In the genomic region with DNA sequence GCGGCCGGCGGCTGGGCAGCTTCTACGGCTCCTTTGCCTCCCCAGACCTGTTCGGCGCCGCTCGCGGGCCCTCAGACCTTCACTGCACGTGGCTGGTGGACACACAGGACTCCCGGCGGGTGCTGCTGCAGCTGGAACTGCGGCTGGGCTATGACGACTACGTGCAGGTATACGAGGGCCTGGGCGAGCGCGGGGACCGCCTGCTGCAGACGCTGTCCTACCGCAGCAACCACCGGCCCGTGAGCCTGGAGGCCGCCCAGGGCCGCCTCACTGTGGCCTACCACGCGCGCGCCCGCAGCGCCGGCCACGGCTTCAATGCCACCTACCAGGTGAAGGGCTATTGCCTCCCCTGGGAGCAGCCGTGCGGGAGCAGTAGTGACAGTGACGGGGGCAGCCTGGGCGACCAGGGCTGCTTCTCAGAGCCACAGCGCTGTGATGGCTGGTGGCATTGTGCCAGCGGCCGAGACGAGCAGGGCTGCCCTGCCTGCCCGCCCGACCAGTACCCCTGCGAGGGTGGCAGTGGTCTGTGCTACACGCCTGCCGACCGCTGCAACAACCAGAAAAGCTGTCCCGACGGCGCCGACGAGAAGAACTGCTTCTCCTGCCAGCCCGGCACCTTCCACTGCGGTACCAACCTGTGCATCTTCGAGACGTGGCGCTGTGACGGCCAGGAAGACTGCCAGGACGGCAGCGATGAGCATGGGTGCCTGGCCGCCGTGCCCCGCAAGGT, we compare ENCODE assay signal across 20 cellular contexts. TPM values are rescaled to one million over a fixed set of nuclear protein-coding genes. Genes with fewer than 3 reads are reported as not detected.
DNase-seq lines count a peak whose midpoint lies in the region; ATAC-seq and TF ChIP-seq lines count a peak whose summit lies in the region.
"Had no signal": no experiment of that assay in that cellular context is flagged by ENCODE, and none has a peak within 500 bp of the region (broad histone marks: within the 10 kb centered on the region; RNA-seq: fewer than 3 reads in every experiment).

No MANE protein-coding gene starts in this region.

- peak overlapping the region; percentile 56 for H3K14ac ChIP-seq in neuronal stem cell (ENCODE audit: low read length)

- H3K9me3 ChIP-seq in SK-N-SH (no peaks in the 10 kb centered on the region), neuronal stem cell (replicated peaks in 1 of 2; ENCODE audit: control insufficient read depth in 2 of 2, insufficient read depth in 1 of 2, low read depth in 1 of 2, low read length in 2 of 2) (peaks cover 0 to 4% of the 10 kb centered on the region in 2 donors)
- H3K9me3 ChIP-seq: A549, HAP-1 had no signal

- H3K9me2 ChIP-seq in SK-N-SH = no peaks in the 10 kb centered on the region

- no peaks in the 10 kb centered on the region for H4K20me1 ChIP-seq in SK-N-SH (ENCODE audit: insufficient read depth)

- no peak overlapping the region for H2AK5ac ChIP-seq in neuronal stem cell (ENCODE audit: low read depth, low read length)

- H2AFZ ChIP-seq in SK-N-SH (ENCODE audit: low read depth) (no peak overlapping the region), neuronal stem cell (ENCODE audit: low read length) (no peak overlapping the region)

- H2BK15ac ChIP-seq in neuronal stem cell (ENCODE audit: low read length) = no peak overlapping the region

- H3K79me1 ChIP-seq in neuronal stem cell (ENCODE audit: low read depth, low read length) = peaks cover 14% of the 10 kb centered on the region

- H3K23ac ChIP-seq in neuronal stem cell (ENCODE audit: low read depth, low read length, poor library complexity) = peak overlapping the region; percentile 73

- TF ChIP-seq EP300 in SK-N-SH (IDR thresholded peaks at IDR 0.05; ENCODE audit: borderline replicate concordance in 1 of 2, low read depth in 1 of 2, low read length in 1 of 2) = no peak

- TF ChIP-seq CTCF in SK-N-SH (IDR thresholded peaks at IDR 0.05) (no peak), chondrocyte (IDR thresholded peaks at IDR 0.05) (no peak)

- WGBS in SK-N-SH (ENCODE audit: low lambda C conversion rate) = 95% methylated on average over 20 of the region's 64 CpGs
- no CpG with 5 or more reads among the region's 64 CpGs for WGBS in neuronal stem cell (ENCODE audit: extremely low coverage in 2 of 2, insufficient read length in 2 of 2, insufficient replicate concordance in 1 of 2), 2 donors

- no peak overlapping the region for H3K27ac ChIP-seq in SK-N-SH (ENCODE audit: low read depth in 2 of 2, low read length in 1 of 2)
- H3K27ac ChIP-seq in neuronal stem cell (replicated peaks; ENCODE audit: low read length) = no peak overlapping the region
- H3K27ac ChIP-seq: 22Rv1, A549, C4-2B, HL-60 had no signal

- H3K4me2 ChIP-seq in SK-N-SH (no peak overlapping the region), neuronal stem cell (ENCODE audit: insufficient read depth, low read length, poor library complexity, severe bottlenecking) (no peak overlapping the region)
- H3K4me2 ChIP-seq: A549 had no signal

- H3K4me3 Mint-ChIP-seq in chondrocyte (ENCODE audit: unreplicated experiment) = no peak overlapping the region
- H3K4me3 Mint-ChIP-seq: CD4-positive, alpha-beta memory T cell; IgD-negative memory B cell had no signal

- no peak for TF ChIP-seq RAD21 in SK-N-SH (IDR thresholded peaks at IDR 0.05; ENCODE audit: low read length)

- H3K36me3 ChIP-seq in SK-N-SH (replicated peaks in 1 of 2; ENCODE audit: control insufficient read depth in 1 of 2, insufficient read depth in 2 of 2, low read length in 1 of 2) (peaks cover 0 to 3% of the 10 kb centered on the region in 2 experiments), H7 (replicated peaks; ENCODE audit: control insufficient read depth, insufficient read depth, low read length) (peaks cover 4% of the 10 kb centered on the region), neuronal stem cell (replicated peaks in 1 of 2; ENCODE audit: control insufficient read depth in 2 of 2, insufficient read depth in 2 of 2, low read length in 2 of 2) (peaks cover 31 to 69% of the 10 kb centered on the region in 2 donors)

- H3K36me3 Mint-ChIP-seq in chondrocyte (ENCODE audit: low read depth) = peaks cover 7% of the 10 kb centered on the region
- H3K36me3 Mint-ChIP-seq: CD4-positive, alpha-beta memory T cell; IgD-negative memory B cell had no signal

- no peak overlapping the region for H3K4ac ChIP-seq in neuronal stem cell (ENCODE audit: low read length)

- no peaks in the 10 kb centered on the region for H3K27me3 Mint-ChIP-seq in chondrocyte (ENCODE audit: low read depth)
- H3K27me3 Mint-ChIP-seq: CD4-positive, alpha-beta memory T cell; IgD-negative memory B cell had no signal

- no peak overlapping the region for H3K27ac Mint-ChIP-seq in chondrocyte (ENCODE audit: unreplicated experiment)
- H3K27ac Mint-ChIP-seq: CD4-positive, alpha-beta memory T cell; IgD-negative memory B cell had no signal

- POLR2A ChIA-PET in SK-N-SH (lab: Yijun Ruan, JAX) = no interaction called here

- H4K91ac ChIP-seq in neuronal stem cell (ENCODE audit: low read depth, low read length, poor library complexity) = no peak overlapping the region

- DNase-seq in SK-N-SH (peak; percentile 37), H7 (peak; percentile 54), chondrocyte (ENCODE audit: low spot score) (peak; percentile 94), neuronal stem cell (ENCODE audit: low spot score) (no peak), DMS 273 (lab: John Stamatoyannopoulos, UW; ENCODE audit: unreplicated experiment) (no peak), NCI-H146 (lab: John Stamatoyannopoulos, UW) (no peak)
- DNase-seq: AML-193; CD4-positive, alpha-beta memory T cell; DMS79 treated with DMSO at 0.1 percent for 48 hours; GF-D8; GOT3 had no signal

- H2BK120ac ChIP-seq in neuronal stem cell (ENCODE audit: low read depth, low read length) = no peak overlapping the region

- H4K8ac ChIP-seq in neuronal stem cell (ENCODE audit: low read depth, low read length) = no peak overlapping the region

- H2BK5ac ChIP-seq in neuronal stem cell (ENCODE audit: low read length) = no peak overlapping the region

- CTCF ChIA-PET in SK-N-SH (lab: Yijun Ruan, JAX) = interaction anchor here (0.9 kb wide), 1 partner anchor 13 kb away, joined by 3 read pairs; no protein-coding TSS in a partner anchor

- H3K9ac ChIP-seq in SK-N-SH (no peak overlapping the region), neuronal stem cell (ENCODE audit: low read depth, low read length, poor library complexity) (no peak overlapping the region)

- H3K27me3 ChIP-seq in SK-N-SH (ENCODE audit: insufficient read depth) = no peaks in the 10 kb centered on the region
- H3K27me3 ChIP-seq in H7 (ENCODE audit: control insufficient read depth, insufficient read depth, low read length) = no peaks in the 10 kb centered on the region
- no peaks in the 10 kb centered on the region for H3K27me3 ChIP-seq in neuronal stem cell (ENCODE audit: control insufficient read depth in 3 of 3, insufficient read depth in 3 of 3, low read depth in 1 of 3, low read length in 3 of 3)

- no peak for ATAC-seq in SK-N-SH treated with all-trans-retinoic acid at 6 μM for 48 hours

- H3K4me3 ChIP-seq in SK-N-SH (ENCODE audit: low read depth in 2 of 2, low read length in 1 of 2) (no peak overlapping the region), H7 (ENCODE audit: insufficient read depth, low read depth, low read length) (no peak overlapping the region), neuronal stem cell (ENCODE audit: low read length in 2 of 2) (no peak overlapping the region)
- H3K4me3 ChIP-seq: A549, HAP-1 had no signal

- H3K18ac ChIP-seq in neuronal stem cell (ENCODE audit: low read length) = no peak overlapping the region

- H3F3A ChIP-seq in SK-N-SH (replicated peaks; ENCODE audit: insufficient read depth) = no peaks in the 10 kb centered on the region

- no peaks in the 10 kb centered on the region for H3K4me1 ChIP-seq in SK-N-SH (ENCODE audit: control insufficient read depth in 1 of 2, insufficient read depth in 2 of 2, low read depth in 1 of 2, low read length in 1 of 2)
- H3K4me1 ChIP-seq in neuronal stem cell (ENCODE audit: control insufficient read depth in 2 of 2, insufficient read depth in 1 of 2, low read depth in 1 of 2, low read length in 2 of 2) = no peaks in the 10 kb centered on the region
- H3K4me1 ChIP-seq: A549, HAP-1 had no signal

- no peaks in the 10 kb centered on the region for H3K9me3 Mint-ChIP-seq in chondrocyte (ENCODE audit: low read depth)
- H3K9me3 Mint-ChIP-seq: CD4-positive, alpha-beta memory T cell; IgD-negative memory B cell had no signal

- no peaks in the 10 kb centered on the region for H3K79me2 ChIP-seq in SK-N-SH (ENCODE audit: insufficient read depth)

- no peak overlapping the region for H2BK12ac ChIP-seq in neuronal stem cell (ENCODE audit: low read length)

- no peaks in the 10 kb centered on the region for H3K4me1 Mint-ChIP-seq in chondrocyte (ENCODE audit: low read depth)
- H3K4me1 Mint-ChIP-seq: CD4-positive, alpha-beta memory T cell; IgD-negative memory B cell had no signal

TF ChIP-seq in SK-N-SH, 30 proteins besides CTCF, POLR2A, EP300 and RAD21 (continues in another document):
- TF ChIP-seq NFIC (IDR thresholded peaks at IDR 0.05; ENCODE audit: borderline replicate concordance) (no peak), POLR2AphosphoS5 (IDR thresholded peaks at IDR 0.05; ENCODE audit: low read depth, low read length) (no peak), RCOR1 (IDR thresholded peaks at IDR 0.05; ENCODE audit: low read length) (no peak), JUND (IDR thresholded peaks at IDR 0.05) (no peak)

TF ChIP-seq in SK-N-SH treated with all-trans-retinoic acid at 6 μM for 48 hours, 23 proteins besides CTCF, POLR2A, EP300 and RAD21 (continues in another document):
- TF ChIP-seq OSR1 (CRISPR knock-in tag; IDR thresholded peaks at IDR 0.05) = no peak

RNA-seq across cellular contexts. Expression of a gene that starts 11.6 kb away (rescaled TPM):
- 7.5 and 8.2 TPM in 2 replicates for polyA plus RNA-seq in SK-N-SH (2012; rRNA removed)
- 3.6 and 7.8 TPM in 2 replicates for polyA plus RNA-seq in SK-N-SH (2012; cell fraction: cytosol; rRNA removed)
- 8.9 and 11.2 TPM in 2 replicates for polyA plus RNA-seq in SK-N-SH (2012; cell fraction: nucleus; rRNA removed)
- total RNA-seq in H7 (2014; rRNA removed; shearing (Covaris generic)) = 54.8 and 57.7 TPM in 2 replicates
- total RNA-seq in chondrocyte = 31.2 to 36.4 TPM (median 33.2 TPM) in 3 replicates
- 42.5 TPM for polyA plus RNA-seq in neuronal stem cell (2013, experiment 1 of 2)
- polyA plus RNA-seq in neuronal stem cell (2013, experiment 2 of 2) = 38.5 TPM
- polyA plus RNA-seq: CD4-positive, alpha-beta memory T cell; IgD-negative memory B cell had no signal

RNA-seq across cellular contexts. Expression of a gene that starts 20.0 kb away (rescaled TPM):
- 0.02 TPM in 1 of 2 replicates, not detected in the other for polyA plus RNA-seq in SK-N-SH (2012; rRNA removed)
- not detected in 2 replicates for polyA plus RNA-seq in SK-N-SH (2012; cell fraction: cytosol; rRNA removed)
- 0.07 TPM in 1 of 2 replicates, not detected in the other for polyA plus RNA-seq in SK-N-SH (2012; cell fraction: nucleus; rRNA removed)
- total RNA-seq in H7 (2014; rRNA removed; shearing (Covaris generic)) = 2.4 and 3.0 TPM in 2 replicates
- total RNA-seq in chondrocyte = not detected in 3 replicates
- polyA plus RNA-seq in neuronal stem cell (2013, experiment 1 of 2) = 1.1 TPM
- 0.97 TPM for polyA plus RNA-seq in neuronal stem cell (2013, experiment 2 of 2)
- total RNA-seq: CD4-positive, alpha-beta memory T cell; HT1080 had no signal
- polyA plus RNA-seq: BJ; CD4-positive, alpha-beta memory T cell; IgD-negative memory B cell had no signal

Comparison
In these comparisons a context has a peak if more than half of its experiments do, and no peak if none do; other contexts are left out.
1. DNase-seq: peak in SK-N-SH (single experiment), H7 (single experiment) and chondrocyte (single experiment); none in neuronal stem cell (single experiment), DMS 273 (single experiment) and NCI-H146 (single experiment).